ENCODE assay signal across 16 cellular contexts in genomic region chr13:97267418-97268059, GRCh38. TPM values are rescaled to one million over a fixed set of nuclear protein-coding genes. Genes with fewer than 3 reads are reported as not detected.
DNase-seq lines count a peak whose midpoint lies in the region; ATAC-seq and TF ChIP-seq lines count a peak whose summit lies in the region.
"Had no signal": no experiment of that assay in that cellular context is flagged by ENCODE, and none has a peak within 500 bp of the region (broad histone marks: within the 10 kb centered on the region; RNA-seq: fewer than 3 reads in every experiment).

No MANE protein-coding gene starts in this region.

- peaks cover 23% of the 10 kb centered on the region for H3F3A ChIP-seq in smooth muscle cell (ENCODE audit: low read depth)

- no peak for DNase-seq in coronary artery (ENCODE audit: low spot score)
- DNase-seq in iPS-NIHi7 (ENCODE audit: extremely low spot score): peak; percentile 41
- DNase-seq in smooth muscle cell (lab: John Stamatoyannopoulos, UW; ENCODE audit: unreplicated experiment): no peak
- no peak for DNase-seq in CD1c-positive myeloid dendritic cell (ENCODE audit: extremely low spot score)
- no peak for DNase-seq in NCI-H82 treated with DMSO at 0.1 percent for 48 hours (lab: John Stamatoyannopoulos, UW; ENCODE audit: unreplicated experiment)
- DNase-seq: activated CD4-positive, alpha-beta T cell treated with anti-CD3 and anti-CD28 coated beads, Interleukin-2, amount 50 U/mL, for 48 hours; activated T-cell treated with anti-CD3 and anti-CD28 coated beads, Interleukin-2, amount 50 U/mL, for 4 hours; CD4-positive, alpha-beta T cell; central memory CD4-positive, alpha-beta T cell; EL; NCI-H187; NCI-H69; Peyer's patch; testis had no signal

- no peak for TF ChIP-seq CTCF in coronary artery (IDR thresholded peaks at IDR 0.05)
- no peak for TF ChIP-seq CTCF in smooth muscle cell (IDR thresholded peaks at IDR 0.05; ENCODE audit: borderline replicate concordance, insufficient read depth, poor library complexity, severe bottlenecking)

- H3K9ac ChIP-seq in HUES64 (ENCODE audit: low read depth, low read length) (no peak overlapping the region), smooth muscle cell (ENCODE audit: low read depth) (no peak overlapping the region)

- 47% methylated on average over 11 of the region's 11 CpGs for WGBS in HUES64
- WGBS in smooth muscle cell (ENCODE audit: low lambda C conversion rate): 59% methylated on average over 11 of the region's 11 CpGs

- H2AFZ ChIP-seq in smooth muscle cell (ENCODE audit: low read depth): no peak overlapping the region

- H3K27me3 ChIP-seq in HUES64 (ENCODE audit: insufficient read depth, low read length): no peaks in the 10 kb centered on the region
- no peaks in the 10 kb centered on the region for H3K27me3 ChIP-seq in smooth muscle cell (ENCODE audit: low read depth)
- H3K27me3 ChIP-seq: Peyer's patch, testis had no signal

- H3K4me3 ChIP-seq in HUES64 (ENCODE audit: low read length): no peak overlapping the region
- H3K4me3 ChIP-seq in coronary artery: peak overlapping the region; percentile 39
- no peak overlapping the region for H3K4me3 ChIP-seq in smooth muscle cell
- H3K4me3 ChIP-seq: Peyer's patch, testis had no signal

- peaks cover 90% of the 10 kb centered on the region for H3K79me2 ChIP-seq in smooth muscle cell (ENCODE audit: low read depth)

- H3K4me2 ChIP-seq in smooth muscle cell: peak overlapping the region; percentile 71

- H3K27ac ChIP-seq in HUES64 (ENCODE audit: low read depth, low read length) (peak overlapping the region; percentile 77), coronary artery (peak overlapping the region in 1 of 2 donors; percentile 6), smooth muscle cell (ENCODE audit: low read depth) (peak overlapping the region; percentile 83)
- H3K27ac ChIP-seq: Peyer's patch, testis had no signal

- H4K20me1 ChIP-seq in smooth muscle cell (ENCODE audit: low read depth): peaks cover 45% of the 10 kb centered on the region

- H3K36me3 ChIP-seq in HUES64 (ENCODE audit: insufficient read depth, low read length) (no peaks in the 10 kb centered on the region), smooth muscle cell (ENCODE audit: low read depth) (no peaks in the 10 kb centered on the region)
- H3K36me3 ChIP-seq: Peyer's patch had no signal

- H3K4me1 ChIP-seq in HUES64 (ENCODE audit: insufficient read depth, low read length): peaks cover 25% of the 10 kb centered on the region
- peaks cover 23% of the 10 kb centered on the region for H3K4me1 ChIP-seq in smooth muscle cell (ENCODE audit: low read depth)
- H3K4me1 ChIP-seq: Peyer's patch had no signal

- ATAC-seq in GM18517 (IDR thresholded peaks at IDR 0.05; ENCODE audit: unreplicated experiment): no peak
- ATAC-seq: activated T-cell treated with anti-CD3 and anti-CD28 coated beads, Interleukin-2, amount 50 U/mL, for 4 hours had no signal

- no peaks in the 10 kb centered on the region for H3K9me3 ChIP-seq in HUES64 (ENCODE audit: insufficient read depth, low read depth, low read length)
- no peaks in the 10 kb centered on the region for H3K9me3 ChIP-seq in smooth muscle cell (replicated peaks; ENCODE audit: low read depth)
- H3K9me3 ChIP-seq: Peyer's patch, testis had no signal

RNA-seq across cellular contexts. Expression of gene MBNL2, which starts 45.4 kb away (rescaled TPM):
- polyA plus RNA-seq in HUES64 (2013, experiment 1 of 2): 2.5 TPM
- 4.7 TPM for polyA plus RNA-seq in HUES64 (2013, experiment 2 of 2)
- total RNA-seq in smooth muscle cell: 120 and 147 TPM in 2 replicates
- polyA plus RNA-seq in smooth muscle cell: 33.7 and 34.9 TPM in 2 replicates
